ENCODE assay signal across 7 cellular contexts in the genomic region with DNA sequence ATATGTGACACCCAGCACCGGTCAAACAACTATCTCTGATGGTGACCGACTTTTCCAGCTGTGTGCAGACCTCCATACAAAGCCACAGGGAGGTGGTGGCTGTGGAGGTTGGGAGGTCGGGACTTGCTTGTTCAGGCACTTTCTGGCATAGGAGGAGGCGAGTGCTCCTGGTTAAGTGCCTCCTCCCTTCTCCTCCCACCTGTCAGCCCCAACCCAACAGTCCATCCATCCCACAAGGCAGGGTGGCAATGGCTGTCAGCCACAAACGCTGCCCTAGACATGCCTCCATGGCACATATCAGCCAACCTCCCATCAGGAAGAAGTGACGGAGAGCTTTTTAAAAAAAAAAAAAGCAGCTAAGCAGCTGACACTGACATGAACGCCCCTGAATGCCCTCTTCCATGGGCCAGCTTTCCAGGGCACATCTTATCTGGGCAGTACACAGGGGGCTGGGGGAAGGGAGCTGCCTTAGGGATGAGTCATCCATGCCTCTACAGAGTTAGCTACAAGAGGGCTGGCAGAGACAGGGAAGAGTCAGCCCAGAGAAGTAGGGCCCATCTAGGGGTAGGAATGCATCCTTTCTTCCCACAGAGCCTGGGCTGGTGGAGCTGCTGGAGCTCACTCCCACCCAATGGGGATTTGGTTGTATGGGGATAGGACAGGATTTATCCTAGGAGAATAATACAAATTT. TPM values are rescaled to one million over a fixed set of nuclear protein-coding genes. Genes with fewer than 3 reads are reported as not detected.
DNase-seq lines count a peak whose midpoint lies in the region; ATAC-seq and TF ChIP-seq lines count a peak whose summit lies in the region.

No MANE protein-coding gene starts in this region.

- peaks cover 54% of the 10 kb centered on the region for H3K4me1 ChIP-seq in fibroblast of lung (ENCODE audit: control insufficient read depth, extremely low read depth, insufficient read depth, low read length)

- DNase-seq in HFFc6 (peak; percentile 92), SK-N-MC (ENCODE audit: low read depth, low spot score) (no peak), fibroblast of lung (ENCODE audit: low read depth in 2 of 2) (peak; percentile 96 to 98), T-helper 1 cell (no peak), NAMALWA (ENCODE audit: low spot score) (no peak)

- H3K27ac Mint-ChIP-seq in HFFc6 (peak overlapping the region; percentile 90), nephron (peak overlapping the region; percentile 79 to 92 (median 85))

- no peak overlapping the region for H3K4me3 ChIP-seq in SK-N-MC
- no peak overlapping the region for H3K4me3 ChIP-seq in fibroblast of lung (replicated peaks in 1 of 4; ENCODE audit: control extremely low read depth in 1 of 4, insufficient read depth in 1 of 4, low read depth in 3 of 4, low read length in 4 of 4)

- H3K4me3 Mint-ChIP-seq in HFFc6 (peak overlapping the region; percentile 58), nephron (no peak overlapping the region)

- ATAC-seq in HG02588 (IDR thresholded peaks at IDR 0.05; ENCODE audit: unreplicated experiment), result no peak

- H3K36me3 ChIP-seq in SK-N-MC (ENCODE audit: insufficient read depth, low read length) (no peaks in the 10 kb centered on the region; the same call in 1 of the 2 replicates), fibroblast of lung (ENCODE audit: control insufficient read depth, insufficient read depth, low read length) (peaks cover 8% of the 10 kb centered on the region)

- H3K9ac ChIP-seq in SK-N-MC (ENCODE audit: insufficient read length) (no peak overlapping the region), fibroblast of lung (ENCODE audit: insufficient read depth, low read length) (no peak overlapping the region)

- H3K27me3 Mint-ChIP-seq in HFFc6 (ENCODE audit: insufficient read depth) (peaks cover 3% of the 10 kb centered on the region; the same call in 1 of the 2 replicates), nephron (ENCODE audit: low read depth) (no peaks in the 10 kb centered on the region)

- peak overlapping the region; percentile 58 for H3K4me2 ChIP-seq in fibroblast of lung (ENCODE audit: extremely low read depth, insufficient read depth, low read length)

- peaks cover 44% of the 10 kb centered on the region for H3K79me2 ChIP-seq in fibroblast of lung (ENCODE audit: control insufficient read depth, insufficient read depth, low read length)

- TF ChIP-seq CTCF in HFFc6 (IDR thresholded peaks at IDR 0.05), result peak; percentile 83
- TF ChIP-seq CTCF in fibroblast of lung (conservative IDR thresholded peaks at IDR 0.05 in 1 of 2, IDR thresholded peaks at IDR 0.05 in 1 of 2; ENCODE audit: low read depth in 1 of 2, low read length in 2 of 2), result peak; percentile 90 to 91
- peak in 2 of 3 experiments; percentile 40 to 41 for TF ChIP-seq CTCF in nephron (IDR thresholded peaks at IDR 0.05; ENCODE audit: unreplicated experiment in 3 of 3)

- no peaks in the 10 kb centered on the region for H3K27me3 ChIP-seq in fibroblast of lung (ENCODE audit: control insufficient read depth, insufficient read depth, low read length)

- no peaks in the 10 kb centered on the region for H3K9me3 Mint-ChIP-seq in HFFc6
- no peaks in the 10 kb centered on the region for H3K9me3 Mint-ChIP-seq in nephron

- H3K4me1 Mint-ChIP-seq in HFFc6 (ENCODE audit: low read depth) (peaks cover 67% of the 10 kb centered on the region), nephron (peaks cover 67% of the 10 kb centered on the region)

- peak overlapping the region; percentile 31; the same call in 1 of the 2 replicates for H3K27ac ChIP-seq in SK-N-MC
- peak overlapping the region; percentile 78 for H3K27ac ChIP-seq in fibroblast of lung (ENCODE audit: insufficient read depth, low read length)

- no peaks in the 10 kb centered on the region for H3K9me3 ChIP-seq in SK-N-MC (ENCODE audit: low read depth, low read length)
- H3K9me3 ChIP-seq in fibroblast of lung (ENCODE audit: control insufficient read depth, insufficient read depth, low read depth, low read length), result no peaks in the 10 kb centered on the region

- H4K20me1 ChIP-seq in fibroblast of lung (ENCODE audit: control insufficient read depth, extremely low read depth, insufficient read depth, low read length), result no peaks in the 10 kb centered on the region

- H3K36me3 Mint-ChIP-seq in HFFc6 (ENCODE audit: low read depth) (peaks cover 15% of the 10 kb centered on the region), nephron (ENCODE audit: low read depth) (peaks cover 35% of the 10 kb centered on the region)

- no peak overlapping the region for H2AFZ ChIP-seq in fibroblast of lung (ENCODE audit: low read length)

RNA-seq across cellular contexts. Expression of gene CCDC12, which starts 41.2 kb away (rescaled TPM):
- 10 to 100 TPM; 21.3 to 27.9 (median 27.2) TPM for total RNA-seq in HFFc6 (2021; fragmentation: NEBNext Ultra II Directional; extraction: Animal tissue kit (Norgen Biotek cat#: 25700))
- total RNA-seq in fibroblast of lung, result 25.9 and 29.2 TPM in 2 replicates
- polyA plus RNA-seq in fibroblast of lung, result 28.0 and 28.4 TPM in 2 replicates
- 31.7 and 39.5 TPM in 2 replicates for polyA plus RNA-seq in fibroblast of lung (2012)
- 22.0 and 34.3 TPM in 2 replicates for polyA minus RNA-seq in fibroblast of lung (ENCODE audit: low replicate concordance)

RNA-seq across cellular contexts. Expression of gene NBEAL2, which starts 44.2 kb away (rescaled TPM):
- 1 to 10 TPM; 5.3 to 7.6 (median 5.8) TPM for total RNA-seq in HFFc6 (2021; fragmentation: NEBNext Ultra II Directional; extraction: Animal tissue kit (Norgen Biotek cat#: 25700))
- 2.1 and 4.5 TPM in 2 replicates for total RNA-seq in fibroblast of lung
- polyA plus RNA-seq in fibroblast of lung, result 1.5 and 2.5 TPM in 2 replicates
- 2.1 and 3.3 TPM in 2 replicates for polyA plus RNA-seq in fibroblast of lung (2012)
- polyA minus RNA-seq in fibroblast of lung (ENCODE audit: low replicate concordance), result 23.4 and 24.0 TPM in 2 replicates

RNA-seq across cellular contexts. Expression of gene PTH1R, which starts 57.8 kb away (rescaled TPM):
- total RNA-seq in HFFc6 (2021; fragmentation: NEBNext Ultra II Directional; extraction: Animal tissue kit (Norgen Biotek cat#: 25700)), result 1 to 10 TPM in 2 of 6 experiments, under 1 TPM in 3, not detected in 1; 0.09 to 1.4 (median 0.85) TPM
- total RNA-seq in fibroblast of lung, result 3.3 and 4.3 TPM in 2 replicates
- polyA plus RNA-seq in fibroblast of lung, result 0.06 and 0.67 TPM in 2 replicates
- polyA plus RNA-seq in fibroblast of lung (2012), result 1.2 TPM in 1 of 2 replicates, not detected in the other
- 0.98 TPM in 1 of 2 replicates, not detected in the other for polyA minus RNA-seq in fibroblast of lung (ENCODE audit: low replicate concordance)

Comparison
In these comparisons a context has a peak if more than half of its experiments do, and no peak if none do; other contexts are left out.
1. DNase-seq: peak in HFFc6 (single experiment) and fibroblast of lung (2 of 2); none in SK-N-MC (single experiment), T-helper 1 cell (0 of 5) and NAMALWA (single experiment).
2. CTCF ChIP-seq: peak in every context shown above with its lines; median percentile 90 in fibroblast of lung; 83 in HFFc6; 40 in nephron.